Comparison of ENCODE assay signal across 21 cellular contexts in the genomic region with DNA sequence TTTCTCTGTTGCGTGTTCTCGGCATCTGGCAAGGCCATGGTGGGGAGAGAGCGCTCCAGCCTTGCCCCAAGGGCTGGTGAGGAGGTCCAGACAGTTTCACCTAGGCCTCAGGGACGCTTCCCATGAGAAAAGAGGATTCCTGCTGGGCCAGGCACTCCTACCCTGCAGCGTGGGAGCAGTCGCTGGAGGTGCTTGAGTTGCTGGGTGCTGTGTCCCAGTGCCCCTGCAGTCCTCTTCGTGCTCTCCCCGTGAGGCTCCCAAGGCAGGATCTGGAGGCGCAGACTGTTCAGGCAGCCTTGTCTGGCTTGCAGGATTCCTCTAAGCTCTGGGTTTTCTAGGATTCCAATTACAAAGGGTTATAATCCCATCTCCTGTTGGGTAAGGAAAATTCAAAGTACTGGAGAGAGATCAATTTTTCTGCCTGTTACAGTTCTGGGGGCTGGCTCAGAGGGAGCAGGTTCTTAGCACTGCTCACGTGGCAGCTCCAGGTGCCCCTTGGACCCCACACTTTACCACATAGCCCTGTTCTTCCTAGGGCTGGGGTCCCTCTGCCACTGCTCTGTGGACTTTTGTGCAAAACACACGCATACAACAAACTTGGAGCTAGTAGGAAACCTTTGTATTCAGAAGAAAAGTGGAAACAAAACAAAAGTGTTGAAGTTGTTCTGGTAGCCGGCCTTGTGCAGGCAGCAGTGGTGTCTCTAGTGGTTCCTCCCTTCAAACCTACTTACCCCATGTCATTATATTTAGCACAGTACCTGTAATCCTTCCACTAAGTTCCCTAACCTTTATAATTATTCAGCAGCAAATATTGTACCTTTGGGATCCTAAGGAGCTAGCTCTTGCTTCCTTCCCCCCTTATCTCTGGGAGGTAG.
DNase-seq lines count a peak whose midpoint lies in the region; ATAC-seq and TF ChIP-seq lines count a peak whose summit lies in the region.
"Had no signal": no experiment of that assay in that cellular context is flagged by ENCODE, and none has a peak within 500 bp of the region (broad histone marks: within the 10 kb centered on the region; RNA-seq: fewer than 3 reads in every experiment).

No MANE protein-coding gene starts in this region.

- peaks cover 1% of the 10 kb centered on the region for H3K79me2 ChIP-seq in trophoblast cell (ENCODE audit: control insufficient read depth, insufficient read depth, low read length, poor library complexity)

- no peak overlapping the region for H2AK5ac ChIP-seq in trophoblast cell (ENCODE audit: low read length)

- no peak overlapping the region for H2BK12ac ChIP-seq in trophoblast cell (ENCODE audit: low read length)

- no peak for DNase-seq in Right ventricle myocardium superior
- no peak for DNase-seq in heart right ventricle
- peak; percentile 43 for DNase-seq in WERI-Rb-1
- no peak for DNase-seq in left lobe of liver (ENCODE audit: low spot score)
- no peak for DNase-seq in trophoblast cell
- no peak for DNase-seq in superior temporal gyrus (ENCODE audit: extremely low spot score)
- no peak for DNase-seq in stimulated activated CD8-positive, alpha-beta memory T cell treated with anti-CD3 and anti-CD28 coated beads, Interleukin-4, amount 100 ng/mL, for 48 hours
- DNase-seq in stimulated activated CD4-positive, alpha-beta T cell treated with anti-CD3 and anti-CD28 coated beads, Interleukin-4, amount 100 ng/mL, for 4 hours: no peak
- DNase-seq: activated CD4-positive, alpha-beta T cell treated with anti-CD3 and anti-CD28 coated beads, Interleukin-2, amount 10 ng/mL, durations not matched to agents 7 days and 5 days; activated CD8-positive, alpha-beta memory T cell treated with anti-CD3 and anti-CD28 coated beads, Interleukin-2, amount 10 ng/mL, durations not matched to agents 7 days and 5 days; activated naive CD4-positive, alpha-beta T cell; activated T-cell treated with anti-CD3 and anti-CD28 coated beads, Interleukin-2, amount 50 U/mL, for 48 hours; adrenal gland; brain microvascular endothelial cell; kidney; lower lobe of right lung; NCI-H510A treated with DMSO at 0.1 percent for 48 hours; PC-9; stomach had no signal

- no peak overlapping the region for H3K23ac ChIP-seq in trophoblast cell (ENCODE audit: low read length)

- no peak overlapping the region for H4K91ac ChIP-seq in trophoblast cell (ENCODE audit: low read depth, low read length)

- no peak overlapping the region for H2BK120ac ChIP-seq in trophoblast cell (ENCODE audit: insufficient read depth, low read length, poor library complexity)

- H4K12ac ChIP-seq in trophoblast cell (ENCODE audit: low read depth, low read length): no peak overlapping the region

- H4K8ac ChIP-seq in trophoblast cell (ENCODE audit: low read depth, low read length): no peak overlapping the region

- H2BK5ac ChIP-seq in trophoblast cell (ENCODE audit: low read depth, low read length, poor library complexity): no peak overlapping the region

- H3K4me3 ChIP-seq in heart right ventricle (no peak overlapping the region), WERI-Rb-1 (ENCODE audit: low read depth, low read length) (no peak overlapping the region), trophoblast cell (ENCODE audit: low read depth, low read length) (no peak overlapping the region)
- H3K4me3 ChIP-seq: adrenal gland, lower lobe of right lung, PC-9, stomach, tibial nerve had no signal

- no peak overlapping the region for H2AFZ ChIP-seq in trophoblast cell (ENCODE audit: insufficient read depth, low read length, poor library complexity)
- H2AFZ ChIP-seq: PC-9 had no signal

- no peak for TF ChIP-seq CTCF in heart right ventricle (IDR thresholded peaks at IDR 0.05)
- TF ChIP-seq CTCF in WERI-Rb-1 (IDR thresholded peaks at IDR 0.05; ENCODE audit: low read depth, low read length): no peak

- H3K27me3 ChIP-seq in heart right ventricle (no peaks in the 10 kb centered on the region), WERI-Rb-1 (ENCODE audit: insufficient read depth, low read depth, severe bottlenecking) (no peaks in the 10 kb centered on the region), trophoblast cell (ENCODE audit: insufficient read depth, low read length) (no peaks in the 10 kb centered on the region)
- H3K27me3 ChIP-seq: adrenal gland, brain microvascular endothelial cell, neutrophil, stomach, tibial nerve had no signal

- H3K9ac ChIP-seq in trophoblast cell (ENCODE audit: low read length): no peak overlapping the region

- 80 to 87% methylated on average over 12 of the region's 12 CpGs for WGBS in heart right ventricle, 2 donors
- WGBS in trophoblast cell (ENCODE audit: extremely low coverage, insufficient coverage, insufficient read length): no CpG with 5 or more reads among the region's 12 CpGs

- no peaks in the 10 kb centered on the region for H3K36me3 ChIP-seq in heart right ventricle
- no peaks in the 10 kb centered on the region for H3K36me3 ChIP-seq in WERI-Rb-1
- no peaks in the 10 kb centered on the region for H3K36me3 ChIP-seq in trophoblast cell (ENCODE audit: control insufficient read depth in 1 of 2, insufficient read depth in 2 of 2, low read length in 2 of 2)
- H3K36me3 ChIP-seq: adrenal gland, brain microvascular endothelial cell, lower lobe of right lung, neutrophil, stomach, tibial nerve had no signal

- H3K79me1 ChIP-seq in trophoblast cell (ENCODE audit: low read length): no peaks in the 10 kb centered on the region

- H3K9me3 ChIP-seq in heart right ventricle (peaks cover 0 to under 1% (median 0%) of the 10 kb centered on the region in 11 donors), WERI-Rb-1 (ENCODE audit: severe bottlenecking) (no peaks in the 10 kb centered on the region), trophoblast cell (ENCODE audit: insufficient read depth, low read depth, low read length) (no peaks in the 10 kb centered on the region)
- H3K9me3 ChIP-seq: adrenal gland, lower lobe of right lung, neutrophil, stomach, tibial nerve had no signal

- H3K4me2 ChIP-seq in trophoblast cell (ENCODE audit: low read length): no peak overlapping the region
- H3K4me2 ChIP-seq: PC-9 had no signal

- H3K27ac ChIP-seq in heart right ventricle (peak overlapping the region in 2 of 10 donors; percentile 26 to 36), WERI-Rb-1 (peak overlapping the region; percentile 78), trophoblast cell (ENCODE audit: low read depth, low read length) (no peak overlapping the region)
- H3K27ac ChIP-seq: adrenal gland, brain microvascular endothelial cell, neutrophil, PC-9, stomach had no signal

- no peak overlapping the region for H3K14ac ChIP-seq in trophoblast cell (ENCODE audit: low read length)

- H3K4ac ChIP-seq in trophoblast cell (ENCODE audit: low read depth, low read length): peak overlapping the region; percentile 12

- peak; percentile 13 for ATAC-seq in Right ventricle myocardium superior (ENCODE audit: poor library complexity)
- ATAC-seq in heart right ventricle: no peak
- peak; percentile 19 for ATAC-seq in left lobe of liver
- ATAC-seq: activated CD8-positive, alpha-beta memory T cell treated with anti-CD3 and anti-CD28 coated beads, Interleukin-2, amount 10 ng/mL, durations not matched to agents 7 days and 5 days; lower lobe of right lung had no signal

- H3K4me1 ChIP-seq in heart right ventricle: peaks cover 37 to 100% (median 89%) of the 10 kb centered on the region in 9 donors
- peaks cover 5 to 6% of the 10 kb centered on the region in 2 experiments for H3K4me1 ChIP-seq in trophoblast cell (ENCODE audit: control insufficient read depth in 1 of 2, insufficient read depth in 2 of 2, low read length in 2 of 2)

- intact Hi-C loops in Right ventricle myocardium superior (cut with DNase I) (no loop called here), heart right ventricle (cut with DNase I) (no loop called here)

- peak overlapping the region; percentile 30 for H3K18ac ChIP-seq in trophoblast cell (ENCODE audit: low read length)

Comparison
In these comparisons a context has a peak if more than half of its experiments do, and no peak if none do; other contexts are left out.
1. ATAC-seq: peak in Right ventricle myocardium superior (single experiment) and left lobe of liver (single experiment); none in heart right ventricle (0 of 8).